Comparison of ENCODE assay signal across 22 cellular contexts in the genomic region with DNA sequence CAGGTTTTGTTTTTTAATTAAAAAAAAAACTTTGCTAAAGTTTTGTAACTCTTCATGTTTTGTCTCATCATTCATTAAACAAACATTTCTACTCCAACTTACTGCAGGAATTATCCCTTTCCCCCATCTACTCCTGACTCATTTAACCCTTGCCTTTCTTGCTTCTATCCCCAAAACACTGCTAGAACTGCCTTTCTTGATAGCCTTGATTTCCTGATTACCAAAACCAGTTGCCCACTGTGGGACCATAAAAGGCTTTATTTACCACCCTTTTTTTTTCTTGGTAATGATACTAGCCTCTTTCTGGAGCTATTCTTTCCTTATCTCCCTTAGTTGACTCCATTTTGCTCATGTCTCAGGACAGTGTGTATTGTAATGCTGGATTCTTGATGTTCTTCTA. TPM values are rescaled to one million over a fixed set of nuclear protein-coding genes. Genes with fewer than 3 reads are reported as not detected.
DNase-seq lines count a peak whose midpoint lies in the region; ATAC-seq, FAIRE-seq and TF ChIP-seq lines count a peak whose summit lies in the region.
"Had no signal": no experiment of that assay in that cellular context is flagged by ENCODE, and none has a peak within 500 bp of the region (broad histone marks: within the 10 kb centered on the region; RNA-seq: fewer than 3 reads in every experiment).

No MANE protein-coding gene starts in this region.

- no peak overlapping the region for H3K4ac ChIP-seq in neuronal stem cell (ENCODE audit: low read length)

- H3K23ac ChIP-seq in neuronal stem cell (ENCODE audit: low read depth, low read length, poor library complexity) = no peak overlapping the region

- H4K91ac ChIP-seq in neuronal stem cell (ENCODE audit: low read depth, low read length, poor library complexity) = no peak overlapping the region

- no peak for FAIRE-seq in A549 (lab: Jason Lieb, UNC)
- FAIRE-seq: D721Med, GM12891, GM18507, H1 had no signal

- TF ChIP-seq CTCF in A549 (IDR thresholded peaks at IDR 0.05) (no peak), HEK293 (tag by site-specific recombination; IDR thresholded peaks at IDR 0.05) (no peak), endodermal cell (conservative IDR thresholded peaks at IDR 0.05) (no peak)

- H3K4me3 ChIP-seq in A549 (no peak overlapping the region), HEK293 (ENCODE audit: low read depth, low read length) (no peak overlapping the region), endodermal cell (ENCODE audit: low read length) (peak overlapping the region; percentile 36), neuronal stem cell (ENCODE audit: low read length in 2 of 2) (no peak overlapping the region)
- H3K4me3 ChIP-seq: GM23248 had no signal

- no peak for TF ChIP-seq POLR2A in A549 (IDR thresholded peaks at IDR 0.05; ENCODE audit: low read length)

- H3K36me3 Mint-ChIP-seq in endodermal cell (ENCODE audit: low read depth) = no peaks in the 10 kb centered on the region
- H3K36me3 Mint-ChIP-seq: CD4-positive, CD25-positive, alpha-beta regulatory T cell; CD8-positive, alpha-beta T cell had no signal

- no peaks in the 10 kb centered on the region for H3K27me3 ChIP-seq in endodermal cell (ENCODE audit: control insufficient read depth, insufficient read depth, low read length, poor library complexity, severe bottlenecking)
- H3K27me3 ChIP-seq in neuronal stem cell (ENCODE audit: control insufficient read depth in 3 of 3, insufficient read depth in 3 of 3, low read depth in 1 of 3, low read length in 3 of 3) = no peaks in the 10 kb centered on the region

- no peak overlapping the region for H4K8ac ChIP-seq in neuronal stem cell (ENCODE audit: low read depth, low read length)

- H3K4me1 ChIP-seq in A549 (peaks cover 25% of the 10 kb centered on the region; the same call in 2 of the 3 replicates), HEK293 (ENCODE audit: control insufficient read depth, insufficient read depth, low read length) (peaks cover 31% of the 10 kb centered on the region), endodermal cell (ENCODE audit: control insufficient read depth, insufficient read depth, low read length) (peaks cover 12% of the 10 kb centered on the region), neuronal stem cell (ENCODE audit: control insufficient read depth in 2 of 2, insufficient read depth in 1 of 2, low read depth in 1 of 2, low read length in 2 of 2) (peaks cover 9 to 27% of the 10 kb centered on the region in 2 donors)

- H3K18ac ChIP-seq in neuronal stem cell (ENCODE audit: low read length) = no peak overlapping the region

- DNase-seq in A549 (ENCODE audit: low read depth in 1 of 2, low spot score in 1 of 2) (no peak), endodermal cell (no peak), neuronal stem cell (ENCODE audit: low spot score) (no peak), NCI-H2081 (lab: John Stamatoyannopoulos, UW) (no peak), HPDE6-E6E7 (ENCODE audit: extremely low spot score) (no peak)
- DNase-seq: 8988T; CD4-positive, CD25-positive, alpha-beta regulatory T cell; CD8-positive, alpha-beta T cell; DMS 273 treated with DMSO at 0.1 percent for 48 hours; DMS79; GF-D8; GM23248; H7; HCEC 1CT had no signal

- 0 out of 3 replicates have a peak overlapping the region, but pooled peaks have one; percentile 16 for H3K4me2 ChIP-seq in A549
- H3K4me2 ChIP-seq in neuronal stem cell (ENCODE audit: insufficient read depth, low read length, poor library complexity, severe bottlenecking) = no peak overlapping the region

- H2AFZ ChIP-seq in neuronal stem cell (ENCODE audit: low read length) = no peak overlapping the region
- H2AFZ ChIP-seq: GM23248 had no signal

- H3K27me3 Mint-ChIP-seq in endodermal cell (ENCODE audit: insufficient read depth) = no peaks in the 10 kb centered on the region

- no peak for TF ChIP-seq EP300 in A549 (IDR thresholded peaks at IDR 0.05)

- H3K27ac ChIP-seq in A549 (no peak overlapping the region), HEK293 (ENCODE audit: extremely low read depth, low read depth, low read length) (no peak overlapping the region), endodermal cell (ENCODE audit: low read depth, low read length) (no peak overlapping the region), neuronal stem cell (replicated peaks; ENCODE audit: low read length) (peak overlapping the region; percentile 41)
- H3K27ac ChIP-seq: C4-2B, GM23248 had no signal

- H2AK5ac ChIP-seq in neuronal stem cell (ENCODE audit: low read depth, low read length) = no peak overlapping the region

- no peak overlapping the region for H3K27ac Mint-ChIP-seq in endodermal cell
- H3K27ac Mint-ChIP-seq: CD8-positive, alpha-beta T cell had no signal

- POLR2A ChIA-PET in A549 (lab: Yijun Ruan, JAX) = no interaction called here
- POLR2A ChIA-PET in HEK293 (lab: Yijun Ruan, JAX) = no interaction called here

- H3K4me1 Mint-ChIP-seq in endodermal cell = peaks cover 32% of the 10 kb centered on the region
- H3K4me1 Mint-ChIP-seq: CD4-positive, CD25-positive, alpha-beta regulatory T cell had no signal

- CTCF ChIA-PET in A549 (lab: Yijun Ruan, JAX) (no interaction called here), HEK293 (lab: Yijun Ruan, JAX) (interaction anchor here (0.7 to 1.8 kb wide), 2 partner anchors 13 to 140 kb away, joined by 4 read pairs; no protein-coding TSS in a partner anchor)

- H2BK5ac ChIP-seq in neuronal stem cell (ENCODE audit: low read length) = no peak overlapping the region

- ATAC-seq in A549 = no peak
- no peak for ATAC-seq in GM18873 (IDR thresholded peaks at IDR 0.05; ENCODE audit: low FRiP score, unreplicated experiment)
- ATAC-seq in activated CD4-positive, CD25-positive, alpha-beta regulatory T cell treated with anti-CD3 and anti-CD28 coated beads, Interleukin-2, amount 50 U/mL, for 24 hours = no peak
- ATAC-seq: CD8-positive, alpha-beta T cell had no signal

- no peaks in the 10 kb centered on the region for H3K79me1 ChIP-seq in neuronal stem cell (ENCODE audit: low read depth, low read length)

- H3K9ac ChIP-seq in endodermal cell (ENCODE audit: extremely low read depth, low read length, poor library complexity, severe bottlenecking) (no peak overlapping the region), neuronal stem cell (ENCODE audit: low read depth, low read length, poor library complexity) (no peak overlapping the region)
- H3K9ac ChIP-seq: GM23248 had no signal

- no peak overlapping the region for H3K14ac ChIP-seq in neuronal stem cell (ENCODE audit: low read length)

- H2BK120ac ChIP-seq in neuronal stem cell (ENCODE audit: low read depth, low read length) = no peak overlapping the region

- TF ChIP-seq RAD21 in A549 (conservative IDR thresholded peaks at IDR 0.05 in 1 of 2, IDR thresholded peaks at IDR 0.05 in 1 of 2) = no peak

- H3K4me3 Mint-ChIP-seq in endodermal cell = no peak overlapping the region
- H3K4me3 Mint-ChIP-seq: CD4-positive, CD25-positive, alpha-beta regulatory T cell; CD8-positive, alpha-beta T cell had no signal

- H2BK12ac ChIP-seq in neuronal stem cell (ENCODE audit: low read length) = no peak overlapping the region

- H3K36me3 ChIP-seq in HEK293 (ENCODE audit: control insufficient read depth in 2 of 2, insufficient read depth in 1 of 2, low read length in 2 of 2) (no peaks in the 10 kb centered on the region), endodermal cell (ENCODE audit: control insufficient read depth, insufficient read depth, low read length) (no peaks in the 10 kb centered on the region), neuronal stem cell (replicated peaks in 1 of 2; ENCODE audit: control insufficient read depth in 2 of 2, insufficient read depth in 2 of 2, low read length in 2 of 2) (peaks cover 0 to 4% of the 10 kb centered on the region in 2 donors)

- no peaks in the 10 kb centered on the region for H3K9me3 ChIP-seq in A549
- no peaks in the 10 kb centered on the region for H3K9me3 ChIP-seq in HEK293 (ENCODE audit: control insufficient read depth, insufficient read depth, low read depth, low read length)
- H3K9me3 ChIP-seq in endodermal cell (ENCODE audit: control insufficient read depth, low read length) = no peaks in the 10 kb centered on the region
- no peaks in the 10 kb centered on the region for H3K9me3 ChIP-seq in neuronal stem cell (replicated peaks in 1 of 2; ENCODE audit: control insufficient read depth in 2 of 2, insufficient read depth in 1 of 2, low read depth in 1 of 2, low read length in 2 of 2)

- no peaks in the 10 kb centered on the region for H3K9me3 Mint-ChIP-seq in endodermal cell
- H3K9me3 Mint-ChIP-seq: CD4-positive, CD25-positive, alpha-beta regulatory T cell; CD8-positive, alpha-beta T cell had no signal

- no peak overlapping the region for H2BK15ac ChIP-seq in neuronal stem cell (ENCODE audit: low read length)

TF ChIP-seq in A549, 52 proteins besides CTCF, POLR2A, EP300 and RAD21:
- TF ChIP-seq ESRRA (IDR thresholded peaks at IDR 0.05; ENCODE audit: borderline replicate concordance, low read length) (no peak), RNF2 (IDR thresholded peaks at IDR 0.05; ENCODE audit: borderline replicate concordance, low read depth) (no peak)

TF ChIP-seq in HEK293, 187 proteins besides CTCF, POLR2A, EP300 and RAD21 (continues in another document):
- TF ChIP-seq, protein P1, sequence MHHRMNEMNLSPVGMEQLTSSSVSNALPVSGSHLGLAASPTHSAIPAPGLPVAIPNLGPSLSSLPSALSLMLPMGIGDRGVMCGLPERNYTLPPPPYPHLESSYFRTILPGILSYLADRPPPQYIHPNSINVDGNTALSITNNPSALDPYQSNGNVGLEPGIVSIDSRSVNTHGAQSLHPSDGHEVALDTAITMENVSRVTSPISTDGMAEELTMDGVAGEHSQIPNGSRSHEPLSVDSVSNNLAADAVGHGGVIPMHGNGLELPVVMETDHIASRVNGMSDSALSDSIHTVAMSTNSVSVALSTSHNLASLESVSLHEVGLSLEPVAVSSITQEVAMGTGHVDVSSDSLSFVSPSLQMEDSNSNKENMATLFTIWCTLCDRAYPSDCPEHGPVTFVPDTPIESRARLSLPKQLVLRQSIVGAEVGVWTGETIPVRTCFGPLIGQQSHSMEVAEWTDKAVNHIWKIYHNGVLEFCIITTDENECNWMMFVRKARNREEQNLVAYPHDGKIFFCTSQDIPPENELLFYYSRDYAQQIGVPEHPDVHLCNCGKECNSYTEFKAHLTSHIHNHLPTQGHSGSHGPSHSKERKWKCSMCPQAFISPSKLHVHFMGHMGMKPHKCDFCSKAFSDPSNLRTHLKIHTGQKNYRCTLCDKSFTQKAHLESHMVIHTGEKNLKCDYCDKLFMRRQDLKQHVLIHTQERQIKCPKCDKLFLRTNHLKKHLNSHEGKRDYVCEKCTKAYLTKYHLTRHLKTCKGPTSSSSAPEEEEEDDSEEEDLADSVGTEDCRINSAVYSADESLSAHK (tag by site-specific recombination; IDR thresholded peaks at IDR 0.05) = no peak
- 0 out of 2 replicates have a peak, but pooled peaks have one; percentile 7 for TF ChIP-seq FEZF1 (tag by site-specific recombination; IDR thresholded peaks at IDR 0.05)

RNA-seq across cellular contexts. Expression of a gene that starts 15.3 kb away (rescaled TPM):
- polyA plus RNA-seq in A549 (2011; rRNA removed) = 33.2 and 40.8 TPM in 2 replicates
- polyA plus RNA-seq in A549 (2012; cell fraction: cytosol; rRNA removed) = 12.6 and 14.5 TPM in 2 replicates
- polyA plus RNA-seq in A549 (2012; cell fraction: nucleus; rRNA removed) = 16.4 and 23.4 TPM in 2 replicates
- polyA plus RNA-seq in A549 (2017; fragmentation: RNase III; extraction: RNeasy Plus Mini Kit Qiagen cat#74134 plus additional on column Dnase treatment) = 17.5 to 19.3 TPM (median 18.6 TPM) in 3 replicates
- polyA minus RNA-seq in A549 (2011; rRNA and poly(A)+ RNA removed) = 43.8 and 44.1 TPM in 2 replicates
- total RNA-seq in endodermal cell = 100 to 1,000 TPM; 214 to 239 TPM
- 167 TPM for polyA plus RNA-seq in endodermal cell (2013, experiment 1 of 2)
- 150 TPM for polyA plus RNA-seq in endodermal cell (2013, experiment 2 of 2)
- polyA plus RNA-seq in neuronal stem cell (2013, experiment 1 of 2) = 182 TPM
- polyA plus RNA-seq in neuronal stem cell (2013, experiment 2 of 2) = 190 TPM
